10 cellular contexts compared by ENCODE assay signal in genomic region chr5:133996683-133997252, GRCh38. TPM values are rescaled to one million over a fixed set of nuclear protein-coding genes. Genes with fewer than 3 reads are reported as not detected.
A peak's percentile ranks its signal among the peaks of the same experiment; 100 is the strongest.
DNase-seq lines count a peak whose midpoint lies in the region; ATAC-seq and TF ChIP-seq lines count a peak whose summit lies in the region.
"Had no signal": no experiment of that assay in that cellular context is flagged by ENCODE, and none has a peak within 500 bp of the region (broad histone marks: within the 10 kb centered on the region; RNA-seq: fewer than 3 reads in every experiment).

No MANE protein-coding gene starts in this region.

- no peaks in the 10 kb centered on the region for H3K9me2 ChIP-seq in SK-N-SH

- peaks cover 23% of the 10 kb centered on the region for H3F3A ChIP-seq in SK-N-SH (replicated peaks; ENCODE audit: insufficient read depth)

- no peak overlapping the region for H3K9ac ChIP-seq in SK-N-SH

- no peak overlapping the region for H3K27ac ChIP-seq in SK-N-SH (ENCODE audit: low read depth in 2 of 2, low read length in 1 of 2)

- no peak overlapping the region for H2AFZ ChIP-seq in SK-N-SH (ENCODE audit: low read depth)

- intact Hi-C loops in activated naive CD4-positive, alpha-beta T cell treated with anti-CD3 and anti-CD28 coated beads for 36 hours (cut with micrococcal nuclease) = loop anchor here (10.0 kb wide), 1 partner anchor 242 kb away; no protein-coding TSS in a partner anchor

- H3K4me1 ChIP-seq in SK-N-SH (ENCODE audit: control insufficient read depth in 1 of 2, insufficient read depth in 2 of 2, low read depth in 1 of 2, low read length in 1 of 2) = peaks cover 35 to 38% of the 10 kb centered on the region in 2 experiments; a peak in 2 of 4 replicates

- peak; percentile 31; the same call in 1 of the 2 replicates for TF ChIP-seq RAD21 in SK-N-SH (IDR thresholded peaks at IDR 0.05; ENCODE audit: low read length)

- peaks cover 4 to 16% of the 10 kb centered on the region in 2 experiments for H3K36me3 ChIP-seq in SK-N-SH (replicated peaks in 1 of 2; ENCODE audit: control insufficient read depth in 1 of 2, insufficient read depth in 2 of 2, low read length in 1 of 2)

- H3K27me3 Mint-ChIP-seq in glutamatergic neuron (ENCODE audit: unreplicated experiment) (peaks cover 2% of the 10 kb centered on the region), mesothelial cell of epicardium (ENCODE audit: low read depth) (no peaks in the 10 kb centered on the region)
- H3K27me3 Mint-ChIP-seq in activated naive CD4-positive, alpha-beta T cell treated with anti-CD3 and anti-CD28 coated beads for 36 hours (ENCODE audit: low read depth) = no peaks in the 10 kb centered on the region

- CTCF ChIA-PET in AG04449 (lab: Yijun Ruan, JAX) (interaction anchor here (1.4 to 7.9 kb wide), 4 partner anchors 8 to 31 kb away, joined by 3 to 72 read pairs (median 10); partner anchors contain the start of gene VDAC1), SK-N-SH (lab: Yijun Ruan, JAX) (interaction anchor here (0.7 to 8.0 kb wide), 16 partner anchors 9 to 555 kb away, joined by 3 to 62 read pairs (median 4); no protein-coding TSS in a partner anchor)
- CTCF ChIA-PET in activated naive CD4-positive, alpha-beta T cell treated with anti-CD3 and anti-CD28 coated beads for 36 hours (lab: Charles Lee) = interaction anchor here (0.6 to 2.1 kb wide), 9 partner anchors 14 to 822 kb away, joined by 3 to 7 read pairs (median 3); no protein-coding TSS in a partner anchor

- no peak for ATAC-seq in GM18511 (IDR thresholded peaks at IDR 0.05; ENCODE audit: unreplicated experiment)

- peaks cover 100% of the 10 kb centered on the region for H4K20me1 ChIP-seq in SK-N-SH (ENCODE audit: insufficient read depth)

- H3K27ac Mint-ChIP-seq in glutamatergic neuron (ENCODE audit: unreplicated experiment) (peak overlapping the region; percentile 76), mesothelial cell of epicardium (no peak overlapping the region)
- no peak overlapping the region for H3K27ac Mint-ChIP-seq in activated naive CD4-positive, alpha-beta T cell treated with anti-CD3 and anti-CD28 coated beads for 36 hours

- no peak overlapping the region for H3K4me2 ChIP-seq in SK-N-SH

- POLR2A ChIA-PET in AG04449 (lab: Yijun Ruan, JAX) (interaction anchor here (0.8 kb wide), 1 partner anchor 153 kb away, joined by 3 read pairs; no protein-coding TSS in a partner anchor), SK-N-SH (lab: Yijun Ruan, JAX) (interaction anchor here (0.7 kb wide), 1 partner anchor 949 kb away, joined by 3 read pairs; no protein-coding TSS in a partner anchor)

- whole genome bisulfite sequencing in SK-N-SH (ENCODE audit: low lambda C conversion rate) = 65% methylated on average over 2 of the region's 3 CpGs

- H3K36me3 Mint-ChIP-seq in glutamatergic neuron (ENCODE audit: unreplicated experiment) = no peaks in the 10 kb centered on the region
- no peaks in the 10 kb centered on the region for H3K36me3 Mint-ChIP-seq in mesothelial cell of epicardium
- peaks cover 26% of the 10 kb centered on the region for H3K36me3 Mint-ChIP-seq in activated naive CD4-positive, alpha-beta T cell treated with anti-CD3 and anti-CD28 coated beads for 36 hours (ENCODE audit: low read depth)

- no peak overlapping the region for H3K4me3 Mint-ChIP-seq in glutamatergic neuron (ENCODE audit: unreplicated experiment)
- H3K4me3 Mint-ChIP-seq in mesothelial cell of epicardium = no peak overlapping the region
- H3K4me3 Mint-ChIP-seq in activated naive CD4-positive, alpha-beta T cell treated with anti-CD3 and anti-CD28 coated beads for 36 hours = no peak overlapping the region

- H3K9me3 Mint-ChIP-seq in glutamatergic neuron (ENCODE audit: unreplicated experiment) = peaks cover 5% of the 10 kb centered on the region
- H3K9me3 Mint-ChIP-seq in mesothelial cell of epicardium = no peaks in the 10 kb centered on the region
- H3K9me3 Mint-ChIP-seq in activated naive CD4-positive, alpha-beta T cell treated with anti-CD3 and anti-CD28 coated beads for 36 hours = no peaks in the 10 kb centered on the region

- peak; percentile 53 for TF ChIP-seq CTCF in AG04449 (IDR thresholded peaks at IDR 0.05; ENCODE audit: insufficient read depth, low read length, missing control alignments)
- peak; percentile 78 for TF ChIP-seq CTCF in GM12864 (IDR thresholded peaks at IDR 0.05; ENCODE audit: low read depth, low read length, missing control alignments)
- TF ChIP-seq CTCF in SK-N-SH (IDR thresholded peaks at IDR 0.05) = peak; percentile 68
- peak; percentile 43 for TF ChIP-seq CTCF in glutamatergic neuron (IDR thresholded peaks at IDR 0.05; ENCODE audit: partially characterized antibody, unreplicated experiment)
- TF ChIP-seq CTCF in mesothelial cell of epicardium (IDR thresholded peaks at IDR 0.05; ENCODE audit: unreplicated experiment) = no peak

- H3K4me1 Mint-ChIP-seq in glutamatergic neuron (ENCODE audit: low read depth, unreplicated experiment) (peaks cover 51% of the 10 kb centered on the region), mesothelial cell of epicardium (peaks cover 28% of the 10 kb centered on the region)
- H3K4me1 Mint-ChIP-seq in activated naive CD4-positive, alpha-beta T cell treated with anti-CD3 and anti-CD28 coated beads for 36 hours (ENCODE audit: low read depth) = peaks cover 66% of the 10 kb centered on the region

- peaks cover 100% of the 10 kb centered on the region for H3K79me2 ChIP-seq in SK-N-SH (ENCODE audit: insufficient read depth)

- H3K27me3 ChIP-seq in SK-N-SH (ENCODE audit: insufficient read depth) = no peaks in the 10 kb centered on the region
- H3K27me3 ChIP-seq: stomach had no signal

- no peak for TF ChIP-seq EP300 in SK-N-SH (IDR thresholded peaks at IDR 0.05; ENCODE audit: borderline replicate concordance in 1 of 2, low read depth in 1 of 2, low read length in 1 of 2)

- DNase-seq in AG04449 (ENCODE audit: low read depth, low spot score) = no peak
- no peak for DNase-seq in GM12864 (ENCODE audit: low read depth)
- DNase-seq in SK-N-SH = peak; percentile 55
- DNase-seq in glutamatergic neuron = peak; percentile 46
- DNase-seq in mesothelial cell of epicardium (ENCODE audit: low spot score in 2 of 2, unreplicated experiment in 2 of 2) = no peak
- no peak for DNase-seq in NCI-H2029 (lab: John Stamatoyannopoulos, UW)
- DNase-seq in activated naive CD4-positive, alpha-beta T cell treated with anti-CD3 and anti-CD28 coated beads for 36 hours = no peak
- DNase-seq: occipital lobe, stomach had no signal

- H3K9me3 ChIP-seq in SK-N-SH = no peaks in the 10 kb centered on the region
- H3K9me3 ChIP-seq: stomach had no signal

- H3K4me3 ChIP-seq in AG04449 (ENCODE audit: low read depth, low read length) (no peak overlapping the region), GM12864 (ENCODE audit: low read depth, low read length) (no peak overlapping the region), SK-N-SH (ENCODE audit: low read depth in 2 of 2, low read length in 1 of 2) (no peak overlapping the region)
- H3K4me3 ChIP-seq: stomach had no signal

TF ChIP-seq in SK-N-SH, 30 proteins besides CTCF, POLR2A, EP300 and RAD21:
- TF ChIP-seq EZH2phosphoT487 (IDR thresholded peaks at IDR 0.05; ENCODE audit: borderline replicate concordance, low read depth) (no peak), SMC3 (IDR thresholded peaks at IDR 0.05; ENCODE audit: low read depth, low read length) (0 out of 2 replicates have a peak, but pooled peaks have one; percentile 13), ELF1 (IDR thresholded peaks at IDR 0.05) (peak; percentile 45; the same call in 1 of the 2 replicates), ZBTB33 (IDR thresholded peaks at IDR 0.05; ENCODE audit: borderline replicate concordance, low read depth) (no peak), TAF1 (IDR thresholded peaks at IDR 0.05; ENCODE audit: borderline replicate concordance, low read depth, low read length) (no peak), TCF12 (IDR thresholded peaks at IDR 0.05) (no peak), GABPA (IDR thresholded peaks at IDR 0.05; ENCODE audit: low read depth) (no peak), YY1 (IDR thresholded peaks at IDR 0.05; ENCODE audit: low read depth) (no peak)

RNA-seq across cellular contexts. Expression of gene VDAC1, which starts 8.0 kb away (rescaled TPM):
- 155 and 166 TPM in 2 replicates for polyA plus RNA-seq in SK-N-SH (2012; rRNA removed)
- polyA plus RNA-seq in SK-N-SH (2012; cell fraction: cytosol; rRNA removed) = 216 and 238 TPM in 2 replicates
- 77.0 and 124 TPM in 2 replicates for polyA plus RNA-seq in SK-N-SH (2012; cell fraction: nucleus; rRNA removed)
- total RNA-seq in glutamatergic neuron (ENCODE audit: unreplicated experiment) = 132 TPM
- total RNA-seq in mesothelial cell of epicardium = 108 to 111 TPM (median 109 TPM) in 3 replicates
- total RNA-seq in activated naive CD4-positive, alpha-beta T cell treated with anti-CD3 and anti-CD28 coated beads for 36 hours = 100 to 1,000 TPM; 485 to 513 TPM

RNA-seq across cellular contexts. Expression of gene C5orf15, which starts 28.3 kb away (rescaled TPM):
- 81.0 and 106 TPM in 2 replicates for polyA plus RNA-seq in SK-N-SH (2012; rRNA removed)
- 99.4 and 101 TPM in 2 replicates for polyA plus RNA-seq in SK-N-SH (2012; cell fraction: cytosol; rRNA removed)
- 17.5 and 54.9 TPM in 2 replicates for polyA plus RNA-seq in SK-N-SH (2012; cell fraction: nucleus; rRNA removed)
- total RNA-seq in glutamatergic neuron (ENCODE audit: unreplicated experiment) = 35.7 TPM
- 44.2 to 47.4 TPM (median 47.3 TPM) in 3 replicates for total RNA-seq in mesothelial cell of epicardium
- total RNA-seq in activated naive CD4-positive, alpha-beta T cell treated with anti-CD3 and anti-CD28 coated beads for 36 hours = 10 to 100 TPM; 18.1 to 18.6 TPM

Comparison
In these comparisons a context has a peak if more than half of its experiments do, and no peak if none do; other contexts are left out.
1. DNase-seq: peak in SK-N-SH (single experiment) and glutamatergic neuron (single experiment); none in AG04449 (single experiment), GM12864 (single experiment), mesothelial cell of epicardium (0 of 2), NCI-H2029 (single experiment) and activated naive CD4-positive, alpha-beta T cell treated with anti-CD3 and anti-CD28 coated beads for 36 hours (single experiment).